In genomic region chr10:21603721-21604120, GRCh38 we compare ENCODE assay signal across 18 cellular contexts.
DNase-seq lines count a peak whose midpoint lies in the region; ATAC-seq, FAIRE-seq and TF ChIP-seq lines count a peak whose summit lies in the region.
"Had no signal": no experiment of that assay in that cellular context is flagged by ENCODE, and none has a peak within 500 bp of the region (broad histone marks: within the 10 kb centered on the region; RNA-seq: fewer than 3 reads in every experiment).

No MANE protein-coding gene starts in this region.

- no peak overlapping the region for H3K4me3 ChIP-seq in OCI-LY1 (ENCODE audit: low read depth, low read length, poor library complexity, severe bottlenecking)
- H3K4me3 ChIP-seq: BLaER1 treated with 17β-estradiol and CSF1 and Interleukin-3, amounts not matched to agents 10 nM and 100 nM; HAP-1 had no signal

- no peaks in the 10 kb centered on the region for H3K27me3 Mint-ChIP-seq in effector memory CD8-positive, alpha-beta T cell
- H3K27me3 Mint-ChIP-seq in nephron progenitor cell (ENCODE audit: low read depth, poor library complexity): peaks cover 3% of the 10 kb centered on the region
- H3K27me3 Mint-ChIP-seq: CD4-positive, CD25-positive, alpha-beta regulatory T cell had no signal

- peak; percentile 57 for FAIRE-seq in GM18507 (lab: Jason Lieb, UNC)
- FAIRE-seq: G401.6, GM12891, H1 had no signal

- H3K27ac Mint-ChIP-seq in effector memory CD8-positive, alpha-beta T cell: peak overlapping the region; percentile 33 to 53
- H3K27ac Mint-ChIP-seq in nephron progenitor cell: peak overlapping the region; percentile 39

- H3K9ac ChIP-seq in OCI-LY1 (ENCODE audit: low read length): no peak overlapping the region
- H3K9ac ChIP-seq: BLaER1 treated with 17β-estradiol and CSF1 and Interleukin-3, amounts not matched to agents 10 nM and 100 nM had no signal

- H3K9me3 ChIP-seq in OCI-LY1 (ENCODE audit: low read length): 0 out of 2 replicates have a peak, but pooled peaks cover 3% of the 10 kb centered on the region
- H3K9me3 ChIP-seq: HAP-1 had no signal

- H2AFZ ChIP-seq in OCI-LY1 (ENCODE audit: low read length): no peak overlapping the region

- H3K36me3 Mint-ChIP-seq in effector memory CD8-positive, alpha-beta T cell (ENCODE audit: insufficient read depth): peaks cover 13% of the 10 kb centered on the region
- H3K36me3 Mint-ChIP-seq in nephron progenitor cell (ENCODE audit: low read depth): peaks cover 77% of the 10 kb centered on the region

- no peak overlapping the region; the same call in 1 of the 2 replicates for H3K4me2 ChIP-seq in OCI-LY1 (ENCODE audit: low read length)
- H3K4me2 ChIP-seq: BLaER1 treated with 17β-estradiol and CSF1 and Interleukin-3, amounts not matched to agents 10 nM and 100 nM had no signal

- no peaks in the 10 kb centered on the region for H3K9me2 ChIP-seq in OCI-LY1 (ENCODE audit: low read depth, low read length)

- peaks cover 26% of the 10 kb centered on the region for H3K36me3 ChIP-seq in OCI-LY1 (ENCODE audit: insufficient read depth, low read length)

- peaks cover 22 to 45% of the 10 kb centered on the region in 2 donors for H3K4me1 Mint-ChIP-seq in effector memory CD8-positive, alpha-beta T cell (ENCODE audit: low read depth in 2 of 2)
- H3K4me1 Mint-ChIP-seq in nephron progenitor cell: peaks cover 17% of the 10 kb centered on the region

- no peaks in the 10 kb centered on the region for H3K9me3 Mint-ChIP-seq in effector memory CD8-positive, alpha-beta T cell
- peaks cover 24% of the 10 kb centered on the region for H3K9me3 Mint-ChIP-seq in nephron progenitor cell
- H3K9me3 Mint-ChIP-seq: CD4-positive, CD25-positive, alpha-beta regulatory T cell had no signal

- H3K4me3 Mint-ChIP-seq in effector memory CD8-positive, alpha-beta T cell: no peak overlapping the region
- no peak overlapping the region for H3K4me3 Mint-ChIP-seq in nephron progenitor cell
- H3K4me3 Mint-ChIP-seq: CD4-positive, CD25-positive, alpha-beta regulatory T cell had no signal

- peak overlapping the region; percentile 38 for H3K27ac ChIP-seq in OCI-LY1 (ENCODE audit: low read depth, low read length, poor library complexity, severe bottlenecking)
- H3K27ac ChIP-seq: BLaER1 treated with 17β-estradiol and CSF1 and Interleukin-3, amounts not matched to agents 10 nM and 100 nM had no signal

- peaks cover 19% of the 10 kb centered on the region for H3K4me1 ChIP-seq in OCI-LY1 (ENCODE audit: insufficient read depth, low read length, severe bottlenecking)
- H3K4me1 ChIP-seq: BLaER1 treated with 17β-estradiol and CSF1 and Interleukin-3, amounts not matched to agents 10 nM and 100 nM had no signal

- no peaks in the 10 kb centered on the region for H3K27me3 ChIP-seq in OCI-LY1 (ENCODE audit: insufficient read depth, low read length)
- H3K27me3 ChIP-seq: BLaER1 treated with 17β-estradiol and CSF1 and Interleukin-3, amounts not matched to agents 10 nM and 100 nM had no signal

- TF ChIP-seq CTCF in OCI-LY1 (IDR thresholded peaks at IDR 0.05; ENCODE audit: low read length): no peak
- TF ChIP-seq CTCF in nephron progenitor cell (IDR thresholded peaks at IDR 0.05): no peak

- DNase-seq in GM18507 (ENCODE audit: extremely low spot score, insufficient read length, low read depth): no peak
- no peak for DNase-seq in effector memory CD8-positive, alpha-beta T cell
- no peak for DNase-seq in nephron progenitor cell
- DNase-seq in iPS-NIHi11 (ENCODE audit: low spot score): no peak
- no peak for DNase-seq in NCI-H226
- no peak for DNase-seq in DMS153 (lab: John Stamatoyannopoulos, UW)
- DNase-seq: ACHN; Calu3; CD4-positive, CD25-positive, alpha-beta regulatory T cell; DMS79 treated with DMSO at 0.1 percent for 48 hours; EL had no signal

- no peak for ATAC-seq in effector memory CD8-positive, alpha-beta T cell (replicated peaks)
- ATAC-seq in HG02885 (IDR thresholded peaks at IDR 0.05; ENCODE audit: poor library complexity, unreplicated experiment): no peak

- H3F3A ChIP-seq in OCI-LY1 (ENCODE audit: insufficient read depth, low read length): no peaks in the 10 kb centered on the region

- H4K20me1 ChIP-seq in OCI-LY1 (ENCODE audit: insufficient read depth, low read length): no peaks in the 10 kb centered on the region

- peaks cover 7% of the 10 kb centered on the region; the same call in 1 of the 2 replicates for H3K79me2 ChIP-seq in OCI-LY1 (ENCODE audit: insufficient read depth, low read length)
